In genomic region chr5:174412374-174412773, GRCh38 we compare ENCODE assay signal across 1 cellular context.
TF ChIP-seq lines count a peak whose summit lies in the region.

No MANE protein-coding gene starts in this region.

TF ChIP-seq in A549, 52 proteins besides CTCF, POLR2A, EP300 and RAD21 (continued from another document):
- TF ChIP-seq, protein P1, sequence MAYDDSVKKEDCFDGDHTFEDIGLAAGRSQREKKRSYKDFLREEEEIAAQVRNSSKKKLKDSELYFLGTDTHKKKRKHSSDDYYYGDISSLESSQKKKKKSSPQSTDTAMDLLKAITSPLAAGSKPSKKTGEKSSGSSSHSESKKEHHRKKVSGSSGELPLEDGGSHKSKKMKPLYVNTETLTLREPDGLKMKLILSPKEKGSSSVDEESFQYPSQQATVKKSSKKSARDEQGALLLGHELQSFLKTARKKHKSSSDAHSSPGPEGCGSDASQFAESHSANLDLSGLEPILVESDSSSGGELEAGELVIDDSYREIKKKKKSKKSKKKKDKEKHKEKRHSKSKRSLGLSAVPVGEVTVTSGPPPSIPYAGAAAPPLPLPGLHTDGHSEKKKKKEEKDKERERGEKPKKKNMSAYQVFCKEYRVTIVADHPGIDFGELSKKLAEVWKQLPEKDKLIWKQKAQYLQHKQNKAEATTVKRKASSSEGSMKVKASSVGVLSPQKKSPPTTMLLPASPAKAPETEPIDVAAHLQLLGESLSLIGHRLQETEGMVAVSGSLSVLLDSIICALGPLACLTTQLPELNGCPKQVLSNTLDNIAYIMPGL (CRISPR knock-in tag; IDR thresholded peaks at IDR 0.05; ENCODE audit: borderline replicate concordance): no peak
- TF ChIP-seq CHD4 (IDR thresholded peaks at IDR 0.05; ENCODE audit: borderline replicate concordance) (no peak), ELK1 (IDR thresholded peaks at IDR 0.05; ENCODE audit: low read depth, low read length) (no peak), CBX2 (IDR thresholded peaks at IDR 0.05; ENCODE audit: borderline replicate concordance, low read depth) (no peak), BHLHE40 (IDR thresholded peaks at IDR 0.05; ENCODE audit: low read depth, low read length) (no peak), EHMT2 (IDR thresholded peaks at IDR 0.05; ENCODE audit: low read depth) (no peak), BCL3 (IDR thresholded peaks at IDR 0.05) (no peak)
- TF ChIP-seq, protein P2, sequence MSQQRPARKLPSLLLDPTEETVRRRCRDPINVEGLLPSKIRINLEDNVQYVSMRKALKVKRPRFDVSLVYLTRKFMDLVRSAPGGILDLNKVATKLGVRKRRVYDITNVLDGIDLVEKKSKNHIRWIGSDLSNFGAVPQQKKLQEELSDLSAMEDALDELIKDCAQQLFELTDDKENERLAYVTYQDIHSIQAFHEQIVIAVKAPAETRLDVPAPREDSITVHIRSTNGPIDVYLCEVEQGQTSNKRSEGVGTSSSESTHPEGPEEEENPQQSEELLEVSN (IDR thresholded peaks at IDR 0.05; ENCODE audit: borderline replicate concordance, low read depth): no peak
- TF ChIP-seq, protein P3, sequence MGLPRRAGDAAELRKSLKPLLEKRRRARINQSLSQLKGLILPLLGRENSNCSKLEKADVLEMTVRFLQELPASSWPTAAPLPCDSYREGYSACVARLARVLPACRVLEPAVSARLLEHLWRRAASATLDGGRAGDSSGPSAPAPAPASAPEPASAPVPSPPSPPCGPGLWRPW (IDR thresholded peaks at IDR 0.05): no peak
